In genomic region chr6:151067684-151068596, GRCh38 we compare ENCODE assay signal across 8 cellular contexts.
DNase-seq lines count a peak whose midpoint lies in the region; ATAC-seq and TF ChIP-seq lines count a peak whose summit lies in the region.

No MANE protein-coding gene starts in this region.

- intact Hi-C loops in PC-3 (cut with micrococcal nuclease), result loop anchor here (1.0 kb wide), 2 partner anchors 8 to 24 kb away; no protein-coding TSS in a partner anchor

- POLR2A ChIA-PET in PC-3 (lab: Charles Lee; ENCODE audit: unreplicated experiment), result interaction anchor here (0.5 to 0.7 kb wide), 6 partner anchors 16 to 286 kb away, joined by 3 to 8 read pairs (median 4); no protein-coding TSS in a partner anchor

- no peak overlapping the region for H2AFZ ChIP-seq in PC-3 (ENCODE audit: low read length)
- H2AFZ ChIP-seq in parathyroid adenoma, result peak overlapping the region; percentile 56

- BruUV-seq in PC-3 (replicated peaks; lab: Mats Ljungman, UMichigan), result TSS peak; percentile 81

- TF ChIP-seq CTCF in PC-3 (conservative IDR thresholded peaks at IDR 0.05; ENCODE audit: low read depth, low read length) (no peak), parathyroid adenoma (IDR thresholded peaks at IDR 0.05) (no peak)

- peaks cover 14% of the 10 kb centered on the region for H3F3A ChIP-seq in PC-3 (ENCODE audit: low read length, unreplicated experiment)

- H3K9me2 ChIP-seq in PC-3 (replicated peaks; ENCODE audit: low read length), result no peaks in the 10 kb centered on the region

- H3K36me3 ChIP-seq in PC-3 (ENCODE audit: low read depth, low read length), result 0 out of 2 replicates have a peak, but pooled peaks cover 4% of the 10 kb centered on the region
- no peaks in the 10 kb centered on the region for H3K36me3 ChIP-seq in parathyroid adenoma (ENCODE audit: control insufficient read depth, insufficient read depth, low read length)
- H3K36me3 ChIP-seq in effector memory CD4-positive, alpha-beta T cell (ENCODE audit: control insufficient read depth, insufficient read depth, low read length), result no peaks in the 10 kb centered on the region

- H3K9ac ChIP-seq in PC-3 (ENCODE audit: low read length) (peak overlapping the region; percentile 87), parathyroid adenoma (no peak overlapping the region)

- H3K27me3 ChIP-seq in PC-3 (ENCODE audit: low read length), result no peaks in the 10 kb centered on the region
- no peaks in the 10 kb centered on the region for H3K27me3 ChIP-seq in parathyroid adenoma (ENCODE audit: control insufficient read depth, insufficient read depth, low read length)
- H3K27me3 ChIP-seq in effector memory CD4-positive, alpha-beta T cell (replicated peaks; ENCODE audit: control insufficient read depth, insufficient read depth, low read length, poor library complexity, severe bottlenecking), result no peaks in the 10 kb centered on the region

- ATAC-seq in PC-3, result peak; percentile 81
- no peak for ATAC-seq in GM19324 (IDR thresholded peaks at IDR 0.05; ENCODE audit: low FRiP score, unreplicated experiment)

- no peaks in the 10 kb centered on the region for H4K20me1 ChIP-seq in PC-3 (ENCODE audit: low read length)

- no peaks in the 10 kb centered on the region for H3K9me3 ChIP-seq in PC-3 (ENCODE audit: low read length)
- no peaks in the 10 kb centered on the region for H3K9me3 ChIP-seq in parathyroid adenoma (ENCODE audit: control insufficient read depth, low read length)
- H3K9me3 ChIP-seq in effector memory CD4-positive, alpha-beta T cell (ENCODE audit: control insufficient read depth, low read length), result no peaks in the 10 kb centered on the region

- H3K4me2 ChIP-seq in PC-3 (ENCODE audit: low read length) (peak overlapping the region; percentile 70), parathyroid adenoma (ENCODE audit: low read length) (peak overlapping the region; percentile 32)

- H3K4me3 ChIP-seq in PC-3 (ENCODE audit: low read length) (peak overlapping the region; percentile 24; the same call in 1 of the 2 replicates), parathyroid adenoma (ENCODE audit: low read depth, low read length) (no peak overlapping the region)
- no peak overlapping the region for H3K4me3 ChIP-seq in effector memory CD4-positive, alpha-beta T cell (ENCODE audit: insufficient read depth, low read depth, low read length, poor library complexity, severe bottlenecking)

- H3K27ac ChIP-seq in PC-3 (ENCODE audit: low read length) (peak overlapping the region; percentile 99), parathyroid adenoma (peak overlapping the region; percentile 58)
- H3K27ac ChIP-seq in effector memory CD4-positive, alpha-beta T cell (ENCODE audit: insufficient read depth, low read length, poor library complexity, severe bottlenecking), result no peak overlapping the region

- peaks cover 58% of the 10 kb centered on the region for H3K4me1 ChIP-seq in PC-3 (ENCODE audit: insufficient read depth, low read length)
- H3K4me1 ChIP-seq in parathyroid adenoma, result peaks cover 14% of the 10 kb centered on the region
- no peaks in the 10 kb centered on the region for H3K4me1 ChIP-seq in effector memory CD4-positive, alpha-beta T cell (ENCODE audit: control insufficient read depth, insufficient read depth, low read length, poor library complexity, severe bottlenecking)

- CTCF ChIA-PET in PC-3 (lab: Charles Lee), result interaction anchor here (0.9 kb wide), 1 partner anchor 53 kb away, joined by 3 read pairs; no protein-coding TSS in a partner anchor

- H3K79me2 ChIP-seq in PC-3 (ENCODE audit: low read length), result 0 out of 2 replicates have a peak, but pooled peaks cover 14% of the 10 kb centered on the region
- no peaks in the 10 kb centered on the region for H3K79me2 ChIP-seq in parathyroid adenoma

- DNase-seq in COR-L47 (lab: John Stamatoyannopoulos, UW), result peak; percentile 27
- peak; percentile 97 for DNase-seq in PC-3
- DNase-seq in fibroblast of peridontal ligament (ENCODE audit: extremely low read depth), result peak; percentile 98
- DNase-seq in activated CD4-positive, CD25-positive, alpha-beta regulatory T cell treated with anti-CD3 and anti-CD28 coated beads, Interleukin-2, amount 50 U/mL, for 72 hours, result no peak
- no peak for DNase-seq in effector memory CD4-positive, alpha-beta T cell
- no peak for DNase-seq in T-helper 2 cell

Comparison
In these comparisons a context has a peak if more than half of its experiments do, and no peak if none do; other contexts are left out.
1. DNase-seq: peak in COR-L47 (single experiment), PC-3 (single experiment) and fibroblast of peridontal ligament (single experiment); none in activated CD4-positive, CD25-positive, alpha-beta regulatory T cell treated with anti-CD3 and anti-CD28 coated beads, Interleukin-2, amount 50 U/mL, for 72 hours (single experiment), effector memory CD4-positive, alpha-beta T cell (0 of 3) and T-helper 2 cell (0 of 5).